9 cellular contexts compared by ENCODE assay signal in genomic region chr11:105046898-105047579, GRCh38. TPM values are rescaled to one million over a fixed set of nuclear protein-coding genes. Genes with fewer than 3 reads are reported as not detected.
DNase-seq lines count a peak whose midpoint lies in the region; ATAC-seq, FAIRE-seq and TF ChIP-seq lines count a peak whose summit lies in the region.
"Had no signal": no experiment of that assay in that cellular context is flagged by ENCODE, and none has a peak within 500 bp of the region (broad histone marks: within the 10 kb centered on the region; RNA-seq: fewer than 3 reads in every experiment).

No MANE protein-coding gene starts in this region.

- H3K4me1 Mint-ChIP-seq in immature natural killer cell = peaks cover 40 to 50% of the 10 kb centered on the region in 2 donors

- H3K4me1 ChIP-seq in mesodermal cell (ENCODE audit: control insufficient read depth, insufficient read depth, low read length, poor library complexity, severe bottlenecking) = peaks cover 26% of the 10 kb centered on the region

- no peak for TF ChIP-seq CTCF in AG09309 (IDR thresholded peaks at IDR 0.05; ENCODE audit: control insufficient read depth, insufficient read depth, low read depth, low read length, missing control alignments)

- peaks cover 0 to 4% (median 0%) of the 10 kb centered on the region in 3 donors for H3K27me3 Mint-ChIP-seq in immature natural killer cell (ENCODE audit: low read depth in 3 of 3)
- H3K27me3 Mint-ChIP-seq: stimulated activated memory B cell treated with anti-CD40 and anti-IgM and Interleukin-4, amounts not matched to agents 10 μg/mL and 1 μg/mL and 100 μg/mL, for 72 hours had no signal

- H3K9me3 Mint-ChIP-seq in immature natural killer cell = no peaks in the 10 kb centered on the region
- H3K9me3 Mint-ChIP-seq: stimulated activated memory B cell treated with anti-CD40 and anti-IgM and Interleukin-4, amounts not matched to agents 10 μg/mL and 1 μg/mL and 100 μg/mL, for 72 hours had no signal

- WGBS in mesodermal cell (ENCODE audit: insufficient coverage in 2 of 2), 2 experiments = 58 to 68% methylated on average over 4 of the region's 8 CpGs

- H3K9me3 ChIP-seq in mesodermal cell (ENCODE audit: control insufficient read depth, low read length) = no peaks in the 10 kb centered on the region

- peak overlapping the region; percentile 82 for H3K27ac ChIP-seq in mesodermal cell (ENCODE audit: low read depth, low read length, severe bottlenecking)

- DNase-seq in AG09309 (ENCODE audit: low read depth) (peak; percentile 95), LoVo (ENCODE audit: low spot score) (peak; percentile 41), immature natural killer cell (no peak), NCI-H510A treated with DMSO at 0.1 percent for 48 hours (lab: John Stamatoyannopoulos, UW) (no peak)

- H3K36me3 Mint-ChIP-seq in immature natural killer cell = peaks cover 3 to 5% (median 5%) of the 10 kb centered on the region in 3 donors
- H3K36me3 Mint-ChIP-seq: stimulated activated memory B cell treated with anti-CD40 and anti-IgM and Interleukin-4, amounts not matched to agents 10 μg/mL and 1 μg/mL and 100 μg/mL, for 72 hours had no signal

- FAIRE-seq in endometrium (lab: Jason Lieb, UNC) = peak; percentile 97

- H3K36me3 ChIP-seq in mesodermal cell (ENCODE audit: control insufficient read depth, insufficient read depth, low read length) = no peaks in the 10 kb centered on the region

- ATAC-seq in GM19328 (IDR thresholded peaks at IDR 0.05; ENCODE audit: unreplicated experiment) (no peak), GM19455 (IDR thresholded peaks at IDR 0.05; ENCODE audit: unreplicated experiment) (no peak)
- ATAC-seq: stimulated activated memory B cell treated with anti-CD40 and anti-IgM and Interleukin-4, amounts not matched to agents 10 μg/mL and 1 μg/mL and 100 μg/mL, for 72 hours had no signal

- H3K4me3 Mint-ChIP-seq in immature natural killer cell = peak overlapping the region in 2 of 5 donors; percentile 45 to 52
- H3K4me3 Mint-ChIP-seq: stimulated activated memory B cell treated with anti-CD40 and anti-IgM and Interleukin-4, amounts not matched to agents 10 μg/mL and 1 μg/mL and 100 μg/mL, for 72 hours had no signal

- H3K27ac Mint-ChIP-seq in immature natural killer cell = peak overlapping the region in 1 of 6 donors; percentile 27
- H3K27ac Mint-ChIP-seq: stimulated activated memory B cell treated with anti-CD40 and anti-IgM and Interleukin-4, amounts not matched to agents 10 μg/mL and 1 μg/mL and 100 μg/mL, for 72 hours had no signal

- H3K4me3 ChIP-seq in AG09309 (ENCODE audit: control insufficient read depth, low read depth, low read length) (no peak overlapping the region), mesodermal cell (ENCODE audit: extremely low read depth, insufficient read depth, low read length, poor library complexity, severe bottlenecking) (no peak overlapping the region)

RNA-seq across cellular contexts. Expression of gene CARD16, which starts 1.9 kb away (rescaled TPM):
- polyA plus RNA-seq in mesodermal cell (2013, experiment 1 of 2) = not detected
- polyA plus RNA-seq in mesodermal cell (2013, experiment 2 of 2) = not detected
- 100 to 1,000 TPM; 297 to 386 (median 368) TPM for polyA plus RNA-seq in immature natural killer cell

RNA-seq across cellular contexts. Expression of gene CASP1, which starts 12.1 kb away (rescaled TPM):
- polyA plus RNA-seq in mesodermal cell (2013, experiment 1 of 2) = not detected
- polyA plus RNA-seq in mesodermal cell (2013, experiment 2 of 2) = not detected
- polyA plus RNA-seq in immature natural killer cell = 100 to 1,000 TPM; 107 to 166 (median 115) TPM

RNA-seq across cellular contexts. Expression of gene CASP5, which starts 24.1 kb away (rescaled TPM):
- polyA plus RNA-seq in mesodermal cell (2013, experiment 1 of 2) = not detected
- not detected for polyA plus RNA-seq in mesodermal cell (2013, experiment 2 of 2)
- polyA plus RNA-seq in immature natural killer cell = not detected

Comparison
In these comparisons a context has a peak if more than half of its experiments do, and no peak if none do; other contexts are left out.
1. DNase-seq: peak in AG09309 (single experiment) and LoVo (single experiment); none in immature natural killer cell (0 of 3) and NCI-H510A treated with DMSO at 0.1 percent for 48 hours (single experiment).